Comparison of ENCODE assay signal across 17 cellular contexts in genomic region chr12:109440851-109441490, GRCh38. TPM values are rescaled to one million over a fixed set of nuclear protein-coding genes. Genes with fewer than 3 reads are reported as not detected.
DNase-seq lines count a peak whose midpoint lies in the region; ATAC-seq and TF ChIP-seq lines count a peak whose summit lies in the region.
"Had no signal": no experiment of that assay in that cellular context is flagged by ENCODE, and none has a peak within 500 bp of the region (broad histone marks: within the 10 kb centered on the region; RNA-seq: fewer than 3 reads in every experiment).

No MANE protein-coding gene starts in this region.

- H3K36me3 ChIP-seq in mesodermal cell (ENCODE audit: control insufficient read depth, insufficient read depth, low read length) = peaks cover 32% of the 10 kb centered on the region
- peaks cover 0 to 38% (median 1%) of the 10 kb centered on the region in 6 donors for H3K36me3 ChIP-seq in spleen
- H3K36me3 ChIP-seq: neutrophil had no signal

- H3K4me3 ChIP-seq in mesodermal cell (ENCODE audit: extremely low read depth, insufficient read depth, low read length, poor library complexity, severe bottlenecking) (no peak overlapping the region), spleen (no peak overlapping the region)
- H3K4me3 ChIP-seq: lower lobe of right lung, skin epidermis had no signal

- 82% methylated on average over 7 of the region's 9 CpGs for WGBS in mesodermal cell (ENCODE audit: insufficient coverage in 2 of 2), 2 experiments
- 78 to 84% (median 83%) methylated on average over 9 of the region's 9 CpGs for WGBS in spleen, 5 donors

- H3K4me1 ChIP-seq in mesodermal cell (ENCODE audit: control insufficient read depth, insufficient read depth, low read length, poor library complexity, severe bottlenecking) (peaks cover 6% of the 10 kb centered on the region), spleen (no peaks in the 10 kb centered on the region)
- H3K4me1 ChIP-seq: lower lobe of right lung had no signal

- H3K27me3 ChIP-seq in spleen (replicated peaks in 1 of 7) = no peaks in the 10 kb centered on the region
- H3K27me3 ChIP-seq: neutrophil had no signal

- H3K27ac ChIP-seq in mesodermal cell (ENCODE audit: low read depth, low read length, severe bottlenecking) = peak overlapping the region; percentile 71
- no peak overlapping the region for H3K27ac ChIP-seq in spleen
- H3K27ac ChIP-seq: lower lobe of right lung, neutrophil had no signal

- intact Hi-C loops in spleen (cut with DNase I; ENCODE audit: low total_unique reads) = no loop called here

- no peaks in the 10 kb centered on the region for H3K9me3 ChIP-seq in mesodermal cell (ENCODE audit: control insufficient read depth, low read length)
- no peaks in the 10 kb centered on the region for H3K9me3 ChIP-seq in spleen
- H3K9me3 ChIP-seq: lower lobe of right lung, neutrophil had no signal

- TF ChIP-seq POLR2A in spleen (IDR thresholded peaks at IDR 0.05) = no peak

- no peak for TF ChIP-seq CTCF in spleen (IDR thresholded peaks at IDR 0.05 in 8 of 11, conservative IDR thresholded peaks at IDR 0.05 in 3 of 11)

- DNase-seq in ELF-1 (ENCODE audit: low read depth, low spot score) (peak; percentile 8), NCI-H128 (lab: John Stamatoyannopoulos, UW; ENCODE audit: unreplicated experiment) (peak; percentile 17), SK-N-DZ (ENCODE audit: low spot score) (peak; percentile 39), spleen (no peak), SKM-1 (lab: John Stamatoyannopoulos, UW; ENCODE audit: unreplicated experiment) (no peak)
- DNase-seq: activated B cell treated with CpG ODN at 0.5 μM for 24 hours; amniotic stem cell; CD4-positive, alpha-beta memory T cell; cortex of kidney; lower lobe of right lung; PC-3; SW 1271 had no signal

- no peak for ATAC-seq in HG03432 (IDR thresholded peaks at IDR 0.05; ENCODE audit: unreplicated experiment)
- no peak for ATAC-seq in GM19455 (IDR thresholded peaks at IDR 0.05; ENCODE audit: unreplicated experiment)
- ATAC-seq: lower lobe of right lung, PC-3 had no signal

RNA-seq across cellular contexts. Expression of gene KCTD10, which starts 36.1 kb away (rescaled TPM):
- 21.1 and 33.0 TPM in 2 replicates for polyA plus RNA-seq in SK-N-DZ (2014; cell fraction: cytosol; rRNA removed)
- polyA plus RNA-seq in SK-N-DZ (2014; cell fraction: nucleus; rRNA removed) = 12.8 and 21.9 TPM in 2 replicates
- 94.1 TPM for polyA plus RNA-seq in mesodermal cell (2013, experiment 1 of 2)
- 84.8 TPM for polyA plus RNA-seq in mesodermal cell (2013, experiment 2 of 2)
- 10 to 100 TPM; 43.4 to 72.5 (median 49.9) TPM for total RNA-seq in spleen
- 10 to 100 TPM; 10.4 to 20.6 (median 11.7) TPM for polyA plus RNA-seq in spleen

RNA-seq across cellular contexts. Expression of gene UBE3B, which starts 36.5 kb away (rescaled TPM):
- polyA plus RNA-seq in SK-N-DZ (2014; cell fraction: cytosol; rRNA removed) = 15.8 and 20.6 TPM in 2 replicates
- 39.4 and 61.3 TPM in 2 replicates for polyA plus RNA-seq in SK-N-DZ (2014; cell fraction: nucleus; rRNA removed)
- 30.0 TPM for polyA plus RNA-seq in mesodermal cell (2013, experiment 1 of 2)
- polyA plus RNA-seq in mesodermal cell (2013, experiment 2 of 2) = 24.4 TPM
- total RNA-seq in spleen = 10 to 100 TPM; 33.1 to 63.1 (median 43.1) TPM
- polyA plus RNA-seq in spleen = 1 to 10 TPM; 5.7 to 9.2 (median 6.9) TPM

Comparison
In these comparisons a context has a peak if more than half of its experiments do, and no peak if none do; other contexts are left out.
1. DNase-seq: peak in ELF-1 (single experiment), NCI-H128 (single experiment) and SK-N-DZ (single experiment); none in spleen (single experiment) and SKM-1 (single experiment).